7 cellular contexts compared by ENCODE assay signal in the genomic region with DNA sequence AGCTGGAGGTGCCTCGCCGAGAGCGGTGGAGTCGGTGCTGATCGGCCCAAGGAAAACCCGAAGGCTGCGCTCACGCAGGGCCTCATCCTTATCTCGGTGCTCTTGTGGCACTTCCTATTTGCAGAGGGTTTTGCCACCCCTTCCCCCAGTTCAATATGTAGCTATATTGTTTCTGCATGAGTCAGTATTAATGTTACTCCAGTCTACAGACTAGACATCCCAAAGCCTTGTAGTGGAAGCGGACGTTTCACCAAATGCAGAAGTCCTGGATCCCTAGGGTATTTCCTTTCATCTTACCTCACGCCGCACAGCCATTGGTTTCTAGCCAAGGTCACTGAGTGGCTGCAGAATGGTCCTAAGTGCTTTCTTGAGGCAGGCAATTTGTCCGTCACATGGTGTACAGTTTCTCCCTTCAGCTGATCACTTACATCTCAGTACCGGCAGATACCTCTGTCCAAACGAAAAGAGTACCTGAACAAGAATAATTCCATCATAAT. TPM values are rescaled to one million over a fixed set of nuclear protein-coding genes. Genes with fewer than 3 reads are reported as not detected.
DNase-seq lines count a peak whose midpoint lies in the region; ATAC-seq, FAIRE-seq and TF ChIP-seq lines count a peak whose summit lies in the region.
"Not testable (repeated sequence)": the region's sequence is repeated elsewhere in the genome, so short reads cannot be mapped to it uniquely, and the experiment has no call there.
"Had no signal": no experiment of that assay in that cellular context is flagged by ENCODE, and none has a peak within 500 bp of the region (broad histone marks: within the 10 kb centered on the region; RNA-seq: fewer than 3 reads in every experiment).

No MANE protein-coding gene starts in this region.

- H3K27me3 Mint-ChIP-seq in activated CD8-positive, alpha-beta T cell treated with anti-CD3 and anti-CD28 coated beads for 36 hours; endothelial cell (ENCODE audit: unreplicated experiment): not testable (repeated sequence)
- peaks cover 0 to 12% (median 0%) of the 10 kb centered on the region in 5 donors for H3K27me3 Mint-ChIP-seq in naive thymus-derived CD8-positive, alpha-beta T cell

- POLR2A ChIA-PET in activated CD8-positive, alpha-beta T cell treated with anti-CD3 and anti-CD28 coated beads for 36 hours (lab: Charles Lee); naive thymus-derived CD8-positive, alpha-beta T cell (lab: Charles Lee): not testable (repeated sequence)

- ATAC-seq in activated CD8-positive, alpha-beta T cell treated with anti-CD3 and anti-CD28 coated beads for 36 hours, result peak; percentile 55
- ATAC-seq in left lobe of liver, result peak; percentile 17
- ATAC-seq in naive thymus-derived CD8-positive, alpha-beta T cell, result peak; percentile 45 to 46

- FAIRE-seq in GM18507 (lab: Jason Lieb, UNC), result peak; percentile 83

- not testable (repeated sequence) for TF ChIP-seq CTCF in activated CD8-positive, alpha-beta T cell treated with anti-CD3 and anti-CD28 coated beads for 36 hours (IDR thresholded peaks at IDR 0.05); endothelial cell (IDR thresholded peaks at IDR 0.05; ENCODE audit: unreplicated experiment)

- CTCF ChIA-PET in activated CD8-positive, alpha-beta T cell treated with anti-CD3 and anti-CD28 coated beads for 36 hours (lab: Charles Lee), result not testable (repeated sequence)

- intact Hi-C loops in activated CD8-positive, alpha-beta T cell treated with anti-CD3 and anti-CD28 coated beads for 36 hours (cut with micrococcal nuclease), result not testable (repeated sequence)

- H3K4me3 Mint-ChIP-seq in activated CD8-positive, alpha-beta T cell treated with anti-CD3 and anti-CD28 coated beads for 36 hours; naive thymus-derived CD8-positive, alpha-beta T cell: not testable (repeated sequence)
- peak overlapping the region; percentile 65 for H3K4me3 Mint-ChIP-seq in endothelial cell (ENCODE audit: unreplicated experiment)

- H3K9me3 Mint-ChIP-seq in activated CD8-positive, alpha-beta T cell treated with anti-CD3 and anti-CD28 coated beads for 36 hours; endothelial cell (ENCODE audit: unreplicated experiment); naive thymus-derived CD8-positive, alpha-beta T cell: not testable (repeated sequence)

- not testable (repeated sequence) for H3K27ac Mint-ChIP-seq in activated CD8-positive, alpha-beta T cell treated with anti-CD3 and anti-CD28 coated beads for 36 hours; endothelial cell (ENCODE audit: unreplicated experiment); naive thymus-derived CD8-positive, alpha-beta T cell

- H3K36me3 Mint-ChIP-seq in activated CD8-positive, alpha-beta T cell treated with anti-CD3 and anti-CD28 coated beads for 36 hours (ENCODE audit: low read depth), result peaks cover 28% of the 10 kb centered on the region
- peaks cover 22% of the 10 kb centered on the region for H3K36me3 Mint-ChIP-seq in endothelial cell (ENCODE audit: low read depth, unreplicated experiment)
- H3K36me3 Mint-ChIP-seq in naive thymus-derived CD8-positive, alpha-beta T cell, result peaks cover 13 to 38% (median 22%) of the 10 kb centered on the region in 3 donors

- DNase-seq in GM18507 (ENCODE audit: extremely low spot score, insufficient read length, low read depth); activated CD8-positive, alpha-beta T cell treated with anti-CD3 and anti-CD28 coated beads for 36 hours; endothelial cell (ENCODE audit: low spot score); left lobe of liver (ENCODE audit: low spot score); naive thymus-derived CD8-positive, alpha-beta T cell: not testable (repeated sequence)

- not testable (repeated sequence) for H3K4me1 Mint-ChIP-seq in activated CD8-positive, alpha-beta T cell treated with anti-CD3 and anti-CD28 coated beads for 36 hours (ENCODE audit: low read depth); endothelial cell (ENCODE audit: unreplicated experiment); naive thymus-derived CD8-positive, alpha-beta T cell

RNA-seq across cellular contexts. Expression of a gene that starts 0.8 kb away (rescaled TPM):
- total RNA-seq in activated CD8-positive, alpha-beta T cell treated with anti-CD3 and anti-CD28 coated beads for 36 hours, result 1 to 10 TPM; 6.6 to 9.0 TPM
- total RNA-seq in endothelial cell (ENCODE audit: unreplicated experiment) (1.9 TPM), left lobe of liver (1.8 TPM)
- total RNA-seq in naive thymus-derived CD8-positive, alpha-beta T cell, result 1 to 10 TPM; 5.8 TPM
- 1 to 10 TPM in 2 of 3 donors, under 1 TPM in 1; 0.24 to 1.5 (median 1.3) TPM for polyA plus RNA-seq in naive thymus-derived CD8-positive, alpha-beta T cell
- total RNA-seq: GM23248 had no signal

RNA-seq across cellular contexts. Expression of a gene that starts 30.9 kb away (rescaled TPM):
- under 1 TPM; 0.36 to 0.72 TPM for total RNA-seq in activated CD8-positive, alpha-beta T cell treated with anti-CD3 and anti-CD28 coated beads for 36 hours
- 1.2 TPM for total RNA-seq in endothelial cell (ENCODE audit: unreplicated experiment)
- total RNA-seq in left lobe of liver, result 0.53 TPM
- total RNA-seq in naive thymus-derived CD8-positive, alpha-beta T cell, result 1 to 10 TPM; 4.2 to 5.4 TPM
- polyA plus RNA-seq in naive thymus-derived CD8-positive, alpha-beta T cell, result under 1 TPM in 1 of 3 donors, not detected in 2; 0.08 TPM
- total RNA-seq: LHCN-M2 had no signal

RNA-seq across cellular contexts. Expression of a gene that starts 44.2 kb away (rescaled TPM):
- under 1 TPM; 0.32 to 0.38 TPM for total RNA-seq in activated CD8-positive, alpha-beta T cell treated with anti-CD3 and anti-CD28 coated beads for 36 hours
- total RNA-seq in endothelial cell (ENCODE audit: unreplicated experiment) (9.4 TPM), left lobe of liver (not detected)
- total RNA-seq in naive thymus-derived CD8-positive, alpha-beta T cell, result not detected
- polyA plus RNA-seq in naive thymus-derived CD8-positive, alpha-beta T cell, result not detected
- total RNA-seq: GM23248, LHCN-M2 had no signal
- polyA plus RNA-seq: GM23248 had no signal

RNA-seq across cellular contexts. Expression of a gene that starts 55.7 kb away (rescaled TPM):
- total RNA-seq in activated CD8-positive, alpha-beta T cell treated with anti-CD3 and anti-CD28 coated beads for 36 hours, result under 1 TPM; 0.18 to 0.41 TPM
- total RNA-seq in endothelial cell (ENCODE audit: unreplicated experiment) (12.8 TPM), left lobe of liver (0.55 TPM)
- total RNA-seq in naive thymus-derived CD8-positive, alpha-beta T cell, result not detected
- not detected for polyA plus RNA-seq in naive thymus-derived CD8-positive, alpha-beta T cell
- total RNA-seq: GM23248, LHCN-M2 had no signal
- polyA plus RNA-seq: GM23248 had no signal

RNA-seq across cellular contexts. Expression of a gene that starts 59.5 kb away (rescaled TPM):
- 10 to 100 TPM; 48.5 to 55.9 TPM for total RNA-seq in activated CD8-positive, alpha-beta T cell treated with anti-CD3 and anti-CD28 coated beads for 36 hours
- 26.9 TPM for total RNA-seq in endothelial cell (ENCODE audit: unreplicated experiment)
- total RNA-seq in left lobe of liver, result 20.6 TPM
- 10 to 100 TPM; 46.9 to 49.8 TPM for total RNA-seq in naive thymus-derived CD8-positive, alpha-beta T cell
- polyA plus RNA-seq in naive thymus-derived CD8-positive, alpha-beta T cell, result 1 to 10 TPM; 3.3 to 7.0 (median 6.5) TPM
